26 cellular contexts compared by ENCODE assay signal in genomic region chr2:173136067-173136466, GRCh38.
DNase-seq lines count a peak whose midpoint lies in the region; ATAC-seq and TF ChIP-seq lines count a peak whose summit lies in the region.
"Had no signal": no experiment of that assay in that cellular context is flagged by ENCODE, and none has a peak within 500 bp of the region (broad histone marks: within the 10 kb centered on the region; RNA-seq: fewer than 3 reads in every experiment).

No MANE protein-coding gene starts in this region.

- H3K9ac ChIP-seq in DND-41 (ENCODE audit: low read depth, low read length): no peak overlapping the region
- H3K9ac ChIP-seq in mesendoderm (ENCODE audit: low read length): no peak overlapping the region
- H3K9ac ChIP-seq: KMS-11 had no signal

- H2BK120ac ChIP-seq in mesendoderm (ENCODE audit: low read depth, low read length): no peak overlapping the region

- peaks cover 20% of the 10 kb centered on the region; the same call in 1 of the 2 replicates for H4K20me1 ChIP-seq in DND-41 (ENCODE audit: insufficient read depth, low read length)

- H4K8ac ChIP-seq in mesendoderm (ENCODE audit: low read depth, low read length): no peak overlapping the region

- no peaks in the 10 kb centered on the region; the same call in 1 of the 2 replicates for H3K79me2 ChIP-seq in DND-41 (ENCODE audit: insufficient read depth, low read length)
- no peaks in the 10 kb centered on the region for H3K79me2 ChIP-seq in mesendoderm (ENCODE audit: control insufficient read depth, insufficient read depth, low read length)

- H3K4me3 Mint-ChIP-seq in activated T-helper 1 cell treated with anti-CD3 and anti-CD28 coated beads, Interleukin-12 subunit alpha, Interleukin-12 subunit beta, Interleukin-2, Interleukin-4 antibody, amounts not matched to agents 30 ng/mL and 10 ng/mL and 1 ng/mL, durations not matched to agents 14 hours and 24 hours and 36 hours: peak overlapping the region; percentile 24

- BruUV-seq in A673 (replicated peaks; lab: Mats Ljungman, UMichigan): no TSS peak

- H3K4ac ChIP-seq in mesendoderm (ENCODE audit: low read depth, low read length): no peak overlapping the region

- H3K4me1 ChIP-seq in A673 (ENCODE audit: insufficient read depth, low read length, poor library complexity, severe bottlenecking) (peaks cover 34% of the 10 kb centered on the region), DND-41 (ENCODE audit: insufficient read depth, low read length) (peaks cover 29% of the 10 kb centered on the region), mesendoderm (ENCODE audit: control insufficient read depth, low read depth, low read length) (peaks cover 4% of the 10 kb centered on the region)
- H3K4me1 ChIP-seq: colonic mucosa had no signal

- H3K36me3 ChIP-seq in A673 (ENCODE audit: insufficient read depth, low read length, poor library complexity, severe bottlenecking) (no peaks in the 10 kb centered on the region), DND-41 (ENCODE audit: insufficient read depth, low read length) (no peaks in the 10 kb centered on the region), mesendoderm (ENCODE audit: control insufficient read depth, insufficient read depth, low read length) (no peaks in the 10 kb centered on the region)
- H3K36me3 ChIP-seq: colonic mucosa, pancreas had no signal

- H3K9me3 ChIP-seq in A673 (ENCODE audit: low read depth, low read length, poor library complexity, severe bottlenecking): peaks cover under 1% of the 10 kb centered on the region
- no peaks in the 10 kb centered on the region for H3K9me3 ChIP-seq in DND-41 (ENCODE audit: insufficient read depth, low read length, severe bottlenecking)
- H3K9me3 ChIP-seq: colonic mucosa, pancreas, suprapubic skin had no signal

- peaks cover 7% of the 10 kb centered on the region for H3K9me3 Mint-ChIP-seq in activated T-helper 1 cell treated with anti-CD3 and anti-CD28 coated beads, Interleukin-12 subunit alpha, Interleukin-12 subunit beta, Interleukin-2, Interleukin-4 antibody, amounts not matched to agents 30 ng/mL and 10 ng/mL and 1 ng/mL, durations not matched to agents 14 hours and 24 hours and 36 hours

- no peak overlapping the region for H3K18ac ChIP-seq in mesendoderm (ENCODE audit: low read length)

- H3K27ac ChIP-seq in A673 (ENCODE audit: low read depth, low read length, poor library complexity, severe bottlenecking) (peak overlapping the region; percentile 31), DND-41 (ENCODE audit: low read length) (no peak overlapping the region), mesendoderm (ENCODE audit: low read depth, low read length) (no peak overlapping the region)
- H3K27ac ChIP-seq: colonic mucosa, KMS-11, pancreas, suprapubic skin had no signal

- H3K36me3 Mint-ChIP-seq in activated T-helper 1 cell treated with anti-CD3 and anti-CD28 coated beads, Interleukin-12 subunit alpha, Interleukin-12 subunit beta, Interleukin-2, Interleukin-4 antibody, amounts not matched to agents 30 ng/mL and 10 ng/mL and 1 ng/mL, durations not matched to agents 14 hours and 24 hours and 36 hours (ENCODE audit: low read depth): peaks cover 13% of the 10 kb centered on the region
- H3K36me3 Mint-ChIP-seq: naive thymus-derived CD8-positive, alpha-beta T cell; T-cell had no signal

- peaks cover 18% of the 10 kb centered on the region for H3K27me3 Mint-ChIP-seq in activated T-helper 1 cell treated with anti-CD3 and anti-CD28 coated beads, Interleukin-12 subunit alpha, Interleukin-12 subunit beta, Interleukin-2, Interleukin-4 antibody, amounts not matched to agents 30 ng/mL and 10 ng/mL and 1 ng/mL, durations not matched to agents 14 hours and 24 hours and 36 hours (ENCODE audit: insufficient read depth)

- peaks cover 68% of the 10 kb centered on the region for H3K4me1 Mint-ChIP-seq in activated T-helper 1 cell treated with anti-CD3 and anti-CD28 coated beads, Interleukin-12 subunit alpha, Interleukin-12 subunit beta, Interleukin-2, Interleukin-4 antibody, amounts not matched to agents 30 ng/mL and 10 ng/mL and 1 ng/mL, durations not matched to agents 14 hours and 24 hours and 36 hours (ENCODE audit: low read depth)

- TF ChIP-seq CTCF in A673 (conservative IDR thresholded peaks at IDR 0.05; ENCODE audit: low read depth, low read length): no peak
- TF ChIP-seq CTCF in DND-41 (IDR thresholded peaks at IDR 0.05; ENCODE audit: borderline replicate concordance, extremely low read depth, low read length, poor library complexity, severe bottlenecking): no peak

- H2AK5ac ChIP-seq in mesendoderm (ENCODE audit: low read length): no peak overlapping the region

- CTCF ChIA-PET in A673 (lab: Charles Lee): interaction anchor here (1.0 kb wide), 1 partner anchor 34 kb away, joined by 4 read pairs; no protein-coding TSS in a partner anchor

- POLR2A ChIA-PET in A673 (lab: Charles Lee; ENCODE audit: low non-redundant PET): no interaction called here

- no peak overlapping the region for H2AFZ ChIP-seq in DND-41 (ENCODE audit: low read depth, low read length)

- H3K27me3 ChIP-seq in A673 (replicated peaks; ENCODE audit: insufficient read depth, low read depth, low read length, poor library complexity) (no peaks in the 10 kb centered on the region), DND-41 (ENCODE audit: insufficient read depth, low read length, poor library complexity) (no peaks in the 10 kb centered on the region), mesendoderm (ENCODE audit: insufficient read depth, low read length, poor library complexity) (no peaks in the 10 kb centered on the region)
- H3K27me3 ChIP-seq: colonic mucosa, pancreas, suprapubic skin had no signal

- intact Hi-C loops in A673 (cut with micrococcal nuclease; ENCODE audit: unreplicated experiment): no loop called here
- intact Hi-C loops in activated T-helper 1 cell treated with anti-CD3 and anti-CD28 coated beads, Interleukin-12 subunit alpha, Interleukin-12 subunit beta, Interleukin-2, Interleukin-4 antibody, amounts not matched to agents 30 ng/mL and 10 ng/mL and 1 ng/mL, durations not matched to agents 14 hours and 24 hours and 36 hours (cut with micrococcal nuclease): loop anchor here (10.0 kb wide), 1 partner anchor 829 kb away; the partner anchor contains the start of gene SP3

- no peaks in the 10 kb centered on the region for H3K79me1 ChIP-seq in mesendoderm (ENCODE audit: low read length)

- no peak for DNase-seq in A673 (ENCODE audit: low spot score)
- no peak for DNase-seq in DND-41
- no peak for DNase-seq in activated T-helper 1 cell treated with anti-CD3 and anti-CD28 coated beads, Interleukin-12 subunit alpha, Interleukin-12 subunit beta, Interleukin-2, Interleukin-4 antibody, amounts not matched to agents 30 ng/mL and 10 ng/mL and 1 ng/mL, durations not matched to agents 14 hours and 24 hours and 36 hours (ENCODE audit: low spot score)
- DNase-seq in mesendoderm: no peak
- DNase-seq in A172 (ENCODE audit: low spot score): no peak
- no peak for DNase-seq in activated naive CD4-positive, alpha-beta T cell (lab: John Stamatoyannopoulos, UW)
- DNase-seq: activated CD4-positive, alpha-beta T cell treated with anti-CD3 and anti-CD28 coated beads for 48 hours; activated CD8-positive, alpha-beta memory T cell treated with anti-CD3 and anti-CD28 coated beads, Interleukin-2, amount 50 U/mL, for 4 hours; activated effector memory CD4-positive, alpha-beta T cell treated with anti-CD3 and anti-CD28 coated beads, Interleukin-2, amount 50 U/mL, for 16 hours; CD8-positive, alpha-beta memory T cell; colonic mucosa; DMS79; NCI-H1694 treated with DMSO at 0.1 percent for 48 hours; NCI-H226; NCI-H82; OCI-M1; pancreas; SHP77; T-cell had no signal

- H3K27ac Mint-ChIP-seq in activated T-helper 1 cell treated with anti-CD3 and anti-CD28 coated beads, Interleukin-12 subunit alpha, Interleukin-12 subunit beta, Interleukin-2, Interleukin-4 antibody, amounts not matched to agents 30 ng/mL and 10 ng/mL and 1 ng/mL, durations not matched to agents 14 hours and 24 hours and 36 hours: no peak overlapping the region
- H3K27ac Mint-ChIP-seq: naive thymus-derived CD8-positive, alpha-beta T cell; T-cell had no signal

- H3K23ac ChIP-seq in mesendoderm (ENCODE audit: low read length): no peak overlapping the region

- peak overlapping the region; percentile 12 for H3K56ac ChIP-seq in mesendoderm (ENCODE audit: low read length)

- H2BK15ac ChIP-seq in mesendoderm (replicated peaks; ENCODE audit: low read depth): no peak overlapping the region

- no peak overlapping the region for H3K4me3 ChIP-seq in A673 (ENCODE audit: low read depth, low read length, poor library complexity, severe bottlenecking)
- no peak overlapping the region for H3K4me3 ChIP-seq in DND-41 (ENCODE audit: low read depth in 1 of 2, low read length in 2 of 2)
- H3K4me3 ChIP-seq in mesendoderm (ENCODE audit: low read length): no peak overlapping the region
- H3K4me3 ChIP-seq: colonic mucosa, GM12878, pancreas, suprapubic skin had no signal

- H4K5ac ChIP-seq in mesendoderm (ENCODE audit: low read length): no peak overlapping the region

- H2BK5ac ChIP-seq in mesendoderm (ENCODE audit: low read length): no peak overlapping the region

- WGBS in mesendoderm (ENCODE audit: extremely low coverage, insufficient coverage, low lambda C conversion rate): no CpG with 5 or more reads among the region's 2 CpGs

- ATAC-seq in DND-41 (ENCODE audit: insufficient read depth, low read depth) (no peak), GM21515 (IDR thresholded peaks at IDR 0.05; ENCODE audit: unreplicated experiment) (no peak), GM19023 (IDR thresholded peaks at IDR 0.05; ENCODE audit: unreplicated experiment) (no peak)
- ATAC-seq: GM12878; naive thymus-derived CD8-positive, alpha-beta T cell; pancreas; sciatic nerve had no signal

- H3K4me2 ChIP-seq in DND-41 (ENCODE audit: insufficient read depth, low read length): peak overlapping the region; percentile 16; the same call in 1 of the 2 replicates
- H3K4me2 ChIP-seq in mesendoderm (ENCODE audit: low read length): no peak overlapping the region
- H3K4me2 ChIP-seq: KMS-11 had no signal
